In genomic region chr5:40410231-40410861, GRCh38 we compare ENCODE assay signal across 9 cellular contexts.
A peak's percentile ranks its signal among the peaks of the same experiment; 100 is the strongest.
DNase-seq lines count a peak whose midpoint lies in the region; ATAC-seq and TF ChIP-seq lines count a peak whose summit lies in the region.
"Had no signal": no experiment of that assay in that cellular context is flagged by ENCODE, and none has a peak within 500 bp of the region (broad histone marks: within the 10 kb centered on the region; RNA-seq: fewer than 3 reads in every experiment).

No MANE protein-coding gene starts in this region.

- no peak for ATAC-seq in GM19035 (IDR thresholded peaks at IDR 0.05; ENCODE audit: unreplicated experiment)

- H3K36me3 ChIP-seq in esophagus squamous epithelium (no peaks in the 10 kb centered on the region), skeletal muscle tissue (ENCODE audit: control insufficient read depth in 3 of 3, insufficient read depth in 3 of 3, low read length in 3 of 3) (no peaks in the 10 kb centered on the region), endodermal cell (ENCODE audit: control insufficient read depth, insufficient read depth, low read length) (no peaks in the 10 kb centered on the region)

- intact Hi-C loops in esophagus squamous epithelium (cut with DNase I): no loop called here

- peaks cover 6 to 30% (median 20%) of the 10 kb centered on the region in 3 donors for H3K4me1 ChIP-seq in esophagus squamous epithelium
- H3K4me1 ChIP-seq in skeletal muscle tissue (ENCODE audit: control insufficient read depth in 3 of 3, insufficient read depth in 3 of 3, low read length in 3 of 3): peaks cover 2 to 19% (median 15%) of the 10 kb centered on the region in 3 donors
- no peaks in the 10 kb centered on the region for H3K4me1 ChIP-seq in endodermal cell (ENCODE audit: control insufficient read depth, insufficient read depth, low read length)

- H3K36me3 Mint-ChIP-seq in endodermal cell (ENCODE audit: low read depth): no peaks in the 10 kb centered on the region

- H3K4me1 Mint-ChIP-seq in endodermal cell: no peaks in the 10 kb centered on the region

- DNase-seq in DMS153 (lab: John Stamatoyannopoulos, UW) (peak; percentile 10), DMS153 treated with DMSO at 0.1 percent for 48 hours (lab: John Stamatoyannopoulos, UW; ENCODE audit: unreplicated experiment) (no peak), esophagus squamous epithelium (lab: John Stamatoyannopoulos, UW) (no peak), hippocampal formation (lab: John Stamatoyannopoulos, UW) (no peak), endodermal cell (no peak)
- peak; percentile 49 to 70 for DNase-seq in activated CD4-positive, alpha-beta T cell treated with anti-CD3 and anti-CD28 coated beads, Interleukin-2, amount 50 U/mL, for 48 hours

- no peaks in the 10 kb centered on the region for H3K27me3 Mint-ChIP-seq in endodermal cell (ENCODE audit: insufficient read depth)

- H3K9me3 ChIP-seq in esophagus squamous epithelium: no peaks in the 10 kb centered on the region
- no peaks in the 10 kb centered on the region for H3K9me3 ChIP-seq in skeletal muscle tissue (ENCODE audit: control insufficient read depth in 3 of 3, low read length in 3 of 3)
- H3K9me3 ChIP-seq in endodermal cell (ENCODE audit: control insufficient read depth, low read length): no peaks in the 10 kb centered on the region

- H3K27ac Mint-ChIP-seq in endodermal cell: no peak overlapping the region

- no peaks in the 10 kb centered on the region for H3K27me3 ChIP-seq in esophagus squamous epithelium
- no peaks in the 10 kb centered on the region for H3K27me3 ChIP-seq in skeletal muscle tissue (ENCODE audit: control insufficient read depth in 3 of 3, insufficient read depth in 3 of 3, low read length in 3 of 3)
- no peaks in the 10 kb centered on the region for H3K27me3 ChIP-seq in endodermal cell (ENCODE audit: control insufficient read depth, insufficient read depth, low read length, poor library complexity, severe bottlenecking)

- peak overlapping the region in 1 of 3 donors; percentile 12 for H3K9ac ChIP-seq in skeletal muscle tissue (ENCODE audit: low read depth in 1 of 3, low read length in 3 of 3)
- H3K9ac ChIP-seq in endodermal cell (ENCODE audit: extremely low read depth, low read length, poor library complexity, severe bottlenecking): no peak overlapping the region

- 15 to 30% methylated on average over 9 of the region's 9 CpGs for WGBS in esophagus squamous epithelium, 2 donors
- 86 to 89% methylated on average over 9 of the region's 9 CpGs for WGBS in endodermal cell (ENCODE audit: insufficient coverage in 1 of 2, insufficient read length in 1 of 2), 2 experiments

- H3K4me3 Mint-ChIP-seq in endodermal cell: no peak overlapping the region

- no peak for TF ChIP-seq CTCF in esophagus squamous epithelium (IDR thresholded peaks at IDR 0.05)
- no peak for TF ChIP-seq CTCF in endodermal cell (conservative IDR thresholded peaks at IDR 0.05)

- no peak for TF ChIP-seq POLR2A in esophagus squamous epithelium (IDR thresholded peaks at IDR 0.05)

- H3K9me3 Mint-ChIP-seq in endodermal cell: no peaks in the 10 kb centered on the region

- H3K27ac ChIP-seq in esophagus squamous epithelium (peak overlapping the region in 3 of 4 donors; percentile 36 to 65 (median 53)), skeletal muscle tissue (ENCODE audit: low read depth, low read length) (peak overlapping the region; percentile 57), endodermal cell (ENCODE audit: low read depth, low read length) (no peak overlapping the region)
- H3K27ac ChIP-seq: 22Rv1 had no signal

- H3K4me3 ChIP-seq in esophagus squamous epithelium (peak overlapping the region in 1 of 4 donors; percentile 3), skeletal muscle tissue (ENCODE audit: low read length in 3 of 3) (peak overlapping the region in 1 of 3 donors; percentile 17), endodermal cell (ENCODE audit: low read length) (no peak overlapping the region)

Comparison
In these comparisons a context has a peak if more than half of its experiments do, and no peak if none do; other contexts are left out.
1. DNase-seq: peak in DMS153 (single experiment) and activated CD4-positive, alpha-beta T cell treated with anti-CD3 and anti-CD28 coated beads, Interleukin-2, amount 50 U/mL, for 48 hours (2 of 2); none in DMS153 treated with DMSO at 0.1 percent for 48 hours (single experiment), esophagus squamous epithelium (single experiment), hippocampal formation (0 of 2) and endodermal cell (single experiment).